1 cellular context compared by ENCODE assay signal in genomic region chr17:393806-394717, GRCh38.
A peak's percentile ranks its signal among the peaks of the same experiment; 100 is the strongest.
TF ChIP-seq lines count a peak whose summit lies in the region.

No MANE protein-coding gene starts in this region.

TF ChIP-seq in HepG2, 621 proteins besides CTCF, POLR2A, EP300 and RAD21 (continued from another document and continues in another):
- TF ChIP-seq POGK (CRISPR knock-in tag; conservative IDR thresholded peaks at IDR 0.05) (no peak), DNMT1 (CRISPR knock-in tag; IDR thresholded peaks at IDR 0.05) (no peak), ZNF879 (CRISPR knock-in tag; IDR thresholded peaks at IDR 0.05) (peak; percentile 80; the same call in 1 of the 2 replicates), FLYWCH1 (CRISPR knock-in tag; IDR thresholded peaks at IDR 0.05) (no peak), SETDB1 (CRISPR knock-in tag; IDR thresholded peaks at IDR 0.05; ENCODE audit: borderline replicate concordance) (no peak), KDM4B (CRISPR knock-in tag; IDR thresholded peaks at IDR 0.05) (peak; percentile 81; the same call in 1 of the 2 replicates), PHF5A (CRISPR knock-in tag; IDR thresholded peaks at IDR 0.05; ENCODE audit: low read depth, unreplicated experiment) (peak; percentile 56), ZNF431 (CRISPR knock-in tag; IDR thresholded peaks at IDR 0.05; ENCODE audit: borderline replicate concordance, low read depth) (peak; percentile 82; the same call in 1 of the 2 replicates), HNF4A (CRISPR knock-in tag; IDR thresholded peaks at IDR 0.05) (peak; percentile 64), ZNF234 (CRISPR knock-in tag; conservative IDR thresholded peaks at IDR 0.05) (peak; percentile 81; the same call in 1 of the 2 replicates), ZNF275 (CRISPR knock-in tag; IDR thresholded peaks at IDR 0.05; ENCODE audit: borderline replicate concordance) (no peak), SALL1 (CRISPR knock-in tag; IDR thresholded peaks at IDR 0.05) (peak; percentile 95), AKAP8 (CRISPR knock-in tag; IDR thresholded peaks at IDR 0.05) (no peak), TBL1XR1 (IDR thresholded peaks at IDR 0.05; ENCODE audit: borderline replicate concordance, low read length, partially characterized antibody) (no peak), RFX3 (CRISPR knock-in tag; IDR thresholded peaks at IDR 0.05) (no peak), ZNF776 (CRISPR knock-in tag; IDR thresholded peaks at IDR 0.05) (no peak), RAD51 (IDR thresholded peaks at IDR 0.05; ENCODE audit: borderline replicate concordance) (no peak), ZNF605 (CRISPR knock-in tag; IDR thresholded peaks at IDR 0.05) (peak; percentile 95), ZNF607 (CRISPR knock-in tag; IDR thresholded peaks at IDR 0.05; ENCODE audit: borderline replicate concordance) (peak; percentile 93; the same call in 1 of the 2 replicates), CREB3 (CRISPR knock-in tag; IDR thresholded peaks at IDR 0.05) (no peak), E2F5 (CRISPR knock-in tag; conservative IDR thresholded peaks at IDR 0.05) (no peak), ZNF468 (CRISPR knock-in tag; IDR thresholded peaks at IDR 0.05) (no peak), CERS6 (CRISPR knock-in tag; IDR thresholded peaks at IDR 0.05) (no peak), GPN1 (CRISPR knock-in tag; IDR thresholded peaks at IDR 0.05; ENCODE audit: borderline replicate concordance) (no peak), MNT (IDR thresholded peaks at IDR 0.05) (peak; percentile 60; the same call in 1 of the 2 replicates), ZBTB14 (CRISPR knock-in tag; IDR thresholded peaks at IDR 0.05) (no peak), ZNF850 (CRISPR knock-in tag; conservative IDR thresholded peaks at IDR 0.05) (no peak), GTF2F1 (IDR thresholded peaks at IDR 0.05; ENCODE audit: low read length) (no peak), MAX (IDR thresholded peaks at IDR 0.05) (peak; percentile 91), MXD3 (CRISPR knock-in tag; IDR thresholded peaks at IDR 0.05) (0 out of 2 replicates have a peak, but pooled peaks have one; percentile 37), FOXM1 (CRISPR knock-in tag; IDR thresholded peaks at IDR 0.05) (no peak), XBP1 (CRISPR knock-in tag; IDR thresholded peaks at IDR 0.05) (no peak), KLF9 (CRISPR knock-in tag; IDR thresholded peaks at IDR 0.05; ENCODE audit: low read depth) (no peak; the same call in 1 of the 2 replicates), FOXJ3 (CRISPR knock-in tag; IDR thresholded peaks at IDR 0.05; ENCODE audit: borderline replicate concordance) (no peak), KAT8 (CRISPR knock-in tag; IDR thresholded peaks at IDR 0.05) (no peak; the same call in 1 of the 2 replicates), ZBTB4 (CRISPR knock-in tag; IDR thresholded peaks at IDR 0.05; ENCODE audit: borderline replicate concordance) (peak; percentile 24; the same call in 1 of the 2 replicates), SYNCRIP (IDR thresholded peaks at IDR 0.05; ENCODE audit: insufficient read depth, low read depth, low read length) (no peak), NR2F6 (IDR thresholded peaks at IDR 0.05) (peak; percentile 91), NR2F6 (CRISPR knock-in tag; IDR thresholded peaks at IDR 0.05) (peak; percentile 96), ZNF33B (CRISPR knock-in tag; IDR thresholded peaks at IDR 0.05) (no peak), TAF15 (IDR thresholded peaks at IDR 0.05; ENCODE audit: low read depth, low read length, poor library complexity, severe bottlenecking) (no peak), AGO1 (IDR thresholded peaks at IDR 0.05; ENCODE audit: low read depth, low read length, poor library complexity, severe bottlenecking) (no peak), ZNF773 (CRISPR knock-in tag; IDR thresholded peaks at IDR 0.05; ENCODE audit: borderline replicate concordance) (no peak), ZNF670 (CRISPR knock-in tag; IDR thresholded peaks at IDR 0.05; ENCODE audit: borderline replicate concordance) (peak; percentile 61; the same call in 1 of the 2 replicates), ZNF329 (CRISPR knock-in tag; IDR thresholded peaks at IDR 0.05; ENCODE audit: low read depth) (no peak; the same call in 1 of the 2 replicates), USF2 (IDR thresholded peaks at IDR 0.05; ENCODE audit: low read depth, low read length) (no peak), USF2 (CRISPR knock-in tag; IDR thresholded peaks at IDR 0.05; ENCODE audit: borderline replicate concordance) (no peak; the same call in 1 of the 2 replicates), NR3C1 (CRISPR knock-in tag; IDR thresholded peaks at IDR 0.05) (no peak), NFYB (CRISPR knock-in tag; IDR thresholded peaks at IDR 0.05) (no peak), PPARG (CRISPR knock-in tag; conservative IDR thresholded peaks at IDR 0.05) (peak; percentile 93), ZBTB37 (CRISPR knock-in tag; IDR thresholded peaks at IDR 0.05) (no peak), KDM6A (CRISPR knock-in tag; IDR thresholded peaks at IDR 0.05; ENCODE audit: low read depth) (peak; percentile 73; the same call in 1 of the 2 replicates), BHLHE40 (IDR thresholded peaks at IDR 0.05; ENCODE audit: low read length) (peak; percentile 73)
